Comparison of ENCODE assay signal across 8 cellular contexts in the genomic region with DNA sequence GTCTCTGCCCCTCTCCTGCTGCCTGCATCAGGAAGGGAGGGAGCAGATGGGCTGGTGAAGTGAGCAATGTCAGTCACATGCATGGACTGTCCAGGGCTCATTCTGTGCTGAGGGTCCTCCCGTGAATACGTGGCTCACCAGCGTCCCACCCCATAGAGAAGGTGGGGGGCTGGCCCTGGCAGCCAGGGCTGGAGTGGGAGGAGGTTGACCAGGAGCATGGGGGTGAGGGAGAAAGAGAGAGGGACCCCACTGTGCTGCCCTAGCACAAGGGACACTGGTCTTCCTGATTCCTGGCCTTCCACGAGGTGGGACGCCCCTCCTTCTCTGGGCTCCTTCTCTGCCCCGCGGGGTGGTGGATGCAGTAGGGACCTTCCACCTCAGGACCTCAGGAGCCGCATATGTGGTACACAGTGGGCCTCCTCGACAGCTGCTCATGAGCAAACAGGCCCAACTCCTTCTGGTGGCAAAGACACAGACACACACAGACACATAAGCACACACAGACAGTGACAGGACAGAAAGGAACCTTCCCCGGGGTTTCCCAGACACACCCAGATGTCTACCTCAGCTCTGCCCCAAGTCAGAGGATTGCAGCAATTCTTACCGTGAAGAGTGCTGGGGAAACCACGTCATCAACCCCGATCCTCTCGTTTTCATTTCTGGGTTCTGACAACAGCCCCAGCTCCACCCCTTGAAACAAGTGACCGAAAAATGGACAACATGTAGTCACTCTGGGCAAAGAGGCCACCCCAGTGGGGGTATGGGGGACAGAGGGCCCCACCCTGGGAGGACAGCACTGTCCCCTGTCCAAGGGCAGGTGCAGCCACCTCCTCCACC. TPM values are rescaled to one million over a fixed set of nuclear protein-coding genes. Genes with fewer than 3 reads are reported as not detected.
A peak's percentile ranks its signal among the peaks of the same experiment; 100 is the strongest.
DNase-seq lines count a peak whose midpoint lies in the region; ATAC-seq and TF ChIP-seq lines count a peak whose summit lies in the region.

No MANE protein-coding gene starts in this region.

- H3K4me3 Mint-ChIP-seq in nephron progenitor cell (no peak overlapping the region), osteocyte (ENCODE audit: unreplicated experiment) (no peak overlapping the region)

- H3K27me3 Mint-ChIP-seq in nephron progenitor cell (ENCODE audit: low read depth, poor library complexity) (peaks cover 25% of the 10 kb centered on the region), osteocyte (ENCODE audit: unreplicated experiment) (peaks cover 59% of the 10 kb centered on the region)

- peaks cover 20% of the 10 kb centered on the region for H3K4me1 Mint-ChIP-seq in nephron progenitor cell
- no peaks in the 10 kb centered on the region for H3K4me1 Mint-ChIP-seq in osteocyte (ENCODE audit: unreplicated experiment)

- peak; percentile 36 to 47 for DNase-seq in activated CD4-positive, alpha-beta T cell treated with anti-CD3 and anti-CD28 coated beads for 4 hours
- DNase-seq in left colon (peak; percentile 42 to 64), nephron progenitor cell (no peak), activated gamma-delta T cell treated with Interleukin-2 at 50 U/mL for 16 hours (no peak), NCI-H345 treated with DMSO at 0.1 percent for 48 hours (lab: John Stamatoyannopoulos, UW; ENCODE audit: unreplicated experiment) (no peak), osteocyte (ENCODE audit: extremely low spot score, unreplicated experiment) (no peak)

- TF ChIP-seq CTCF in nephron progenitor cell (IDR thresholded peaks at IDR 0.05) = no peak
- no peak for TF ChIP-seq CTCF in osteocyte (IDR thresholded peaks at IDR 0.05)

- no peaks in the 10 kb centered on the region for H3K36me3 Mint-ChIP-seq in nephron progenitor cell (ENCODE audit: low read depth)
- H3K36me3 Mint-ChIP-seq in osteocyte (ENCODE audit: unreplicated experiment) = no peaks in the 10 kb centered on the region

- intact Hi-C loops in left colon (cut with DNase I, micrococcal nuclease) = no loop called here

- ATAC-seq in GM19023 (IDR thresholded peaks at IDR 0.05; ENCODE audit: unreplicated experiment) (peak; percentile 75), HG03097 (IDR thresholded peaks at IDR 0.05; ENCODE audit: low FRiP score, unreplicated experiment) (peak; percentile 55), left colon (peak; percentile 54)

- no peak overlapping the region for H3K27ac Mint-ChIP-seq in nephron progenitor cell
- no peak overlapping the region for H3K27ac Mint-ChIP-seq in osteocyte (ENCODE audit: unreplicated experiment)

- H3K9me3 Mint-ChIP-seq in nephron progenitor cell (no peaks in the 10 kb centered on the region), osteocyte (ENCODE audit: unreplicated experiment) (no peaks in the 10 kb centered on the region)

RNA-seq across cellular contexts. Expression of a gene that starts 3.6 kb away (rescaled TPM):
- total RNA-seq in left colon = 1 to 10 TPM; 1.4 to 2.2 TPM
- total RNA-seq in osteocyte = not detected in 2 replicates

RNA-seq across cellular contexts. Expression of a gene that starts 28.4 kb away (rescaled TPM):
- 10 to 100 TPM in 1 of 2 donors, 1 to 10 TPM in 1; 8.2 to 34.3 TPM for total RNA-seq in left colon
- 4.2 and 4.9 TPM in 2 replicates for total RNA-seq in osteocyte

Comparison
In these comparisons a context has a peak if more than half of its experiments do, and no peak if none do; other contexts are left out.
1. DNase-seq: peak in activated CD4-positive, alpha-beta T cell treated with anti-CD3 and anti-CD28 coated beads for 4 hours (2 of 2) and left colon (2 of 2); none in nephron progenitor cell (single experiment), activated gamma-delta T cell treated with Interleukin-2 at 50 U/mL for 16 hours (single experiment), NCI-H345 treated with DMSO at 0.1 percent for 48 hours (single experiment) and osteocyte (single experiment).
2. Peak in every context shown above with its lines, with median percentiles within 50 percentile points of each other: ATAC-seq.